ENCODE assay signal across 9 cellular contexts in the genomic region with DNA sequence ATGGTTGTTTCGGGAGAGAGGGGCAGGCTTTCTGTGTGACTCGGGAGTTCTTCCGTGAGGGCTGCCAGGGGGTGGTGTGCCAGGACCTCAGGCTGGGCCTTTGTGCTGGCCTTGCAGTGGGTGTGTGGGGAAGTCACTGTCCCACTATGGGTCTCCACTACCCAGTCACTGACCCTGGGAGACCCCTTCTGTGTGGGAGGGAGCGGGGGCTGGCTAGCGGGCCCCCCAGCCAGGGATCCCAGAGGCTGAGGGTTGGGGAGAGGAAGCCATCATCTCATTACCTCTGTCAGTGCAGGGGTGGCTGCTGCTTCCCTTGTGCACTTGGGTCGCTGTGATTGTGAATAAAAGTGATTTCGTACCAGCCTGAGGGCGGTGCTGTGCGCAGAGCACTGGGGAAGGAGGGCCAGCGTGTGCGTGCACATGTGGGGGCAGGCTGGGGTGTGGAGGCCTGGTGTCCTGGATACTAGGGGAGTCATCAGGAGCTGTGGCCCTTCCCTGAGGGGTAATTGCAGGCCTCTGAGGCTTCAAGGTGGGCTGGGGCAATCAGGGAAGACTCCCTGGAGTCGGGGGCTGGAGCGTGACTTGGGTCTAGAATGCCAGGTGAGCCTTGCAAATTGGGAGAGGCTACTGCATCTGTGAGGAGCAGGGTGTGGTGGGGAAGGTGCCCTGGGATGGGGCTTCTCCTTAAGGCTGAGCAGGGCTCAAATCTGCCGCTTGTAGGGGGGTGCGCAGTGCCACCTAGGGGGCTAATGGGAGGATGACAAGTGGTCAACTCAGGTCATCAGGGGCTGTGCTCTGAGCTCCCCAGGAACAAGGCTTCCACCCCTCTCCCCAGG.
A peak's percentile ranks its signal among the peaks of the same experiment; 100 is the strongest.
DNase-seq lines count a peak whose midpoint lies in the region; ATAC-seq and TF ChIP-seq lines count a peak whose summit lies in the region.
"Had no signal": no experiment of that assay in that cellular context is flagged by ENCODE, and none has a peak within 500 bp of the region (broad histone marks: within the 10 kb centered on the region; RNA-seq: fewer than 3 reads in every experiment).

No MANE protein-coding gene starts in this region.

- TF ChIP-seq CTCF in progenitor cell of endocrine pancreas (IDR thresholded peaks at IDR 0.05; ENCODE audit: unreplicated experiment): peak; percentile 76

- H3K4me3 Mint-ChIP-seq in CD4-positive, alpha-beta memory T cell: no peak overlapping the region
- H3K4me3 Mint-ChIP-seq in activated CD4-positive, alpha-beta memory T cell treated with anti-CD3 and anti-CD28 coated beads, Interleukin-2, amount 10 ng/mL, durations not matched to agents 7 days and 5 days: no peak overlapping the region
- H3K4me3 Mint-ChIP-seq in progenitor cell of endocrine pancreas (ENCODE audit: low read depth): no peak overlapping the region
- H3K4me3 Mint-ChIP-seq: immature natural killer cell had no signal

- no peaks in the 10 kb centered on the region for H3K27me3 ChIP-seq in CD4-positive, alpha-beta memory T cell (ENCODE audit: insufficient read depth, low read length)

- H3K36me3 Mint-ChIP-seq in CD4-positive, alpha-beta memory T cell: no peaks in the 10 kb centered on the region
- no peaks in the 10 kb centered on the region for H3K36me3 Mint-ChIP-seq in activated CD4-positive, alpha-beta memory T cell treated with anti-CD3 and anti-CD28 coated beads, Interleukin-2, amount 10 ng/mL, durations not matched to agents 7 days and 5 days (ENCODE audit: low read depth)
- peaks cover 8% of the 10 kb centered on the region for H3K36me3 Mint-ChIP-seq in progenitor cell of endocrine pancreas (ENCODE audit: insufficient read depth)
- H3K36me3 Mint-ChIP-seq: immature natural killer cell had no signal

- peak; percentile 72 for ATAC-seq in GM19452 (IDR thresholded peaks at IDR 0.05; ENCODE audit: unreplicated experiment)

- CTCF ChIA-PET in CD4-positive, alpha-beta memory T cell (lab: Charles Lee; ENCODE audit: partially characterized antibody): interaction anchor here (0.8 to 1.9 kb wide), 5 partner anchors 10 to 106 kb away, joined by 3 to 4 read pairs (median 3); no protein-coding TSS in a partner anchor
- CTCF ChIA-PET in activated CD4-positive, alpha-beta memory T cell treated with anti-CD3 and anti-CD28 coated beads, Interleukin-2, amount 10 ng/mL, durations not matched to agents 7 days and 5 days (lab: Charles Lee): interaction anchor here (0.6 to 1.5 kb wide), 8 partner anchors 9 to 173 kb away, joined by 3 to 10 read pairs (median 3); no protein-coding TSS in a partner anchor

- peaks cover 0 to 1% (median 0%) of the 10 kb centered on the region in 4 donors for H3K4me1 Mint-ChIP-seq in CD4-positive, alpha-beta memory T cell
- peaks cover 2% of the 10 kb centered on the region for H3K4me1 Mint-ChIP-seq in activated CD4-positive, alpha-beta memory T cell treated with anti-CD3 and anti-CD28 coated beads, Interleukin-2, amount 10 ng/mL, durations not matched to agents 7 days and 5 days
- peaks cover 5% of the 10 kb centered on the region for H3K4me1 Mint-ChIP-seq in progenitor cell of endocrine pancreas (ENCODE audit: low read depth)
- H3K4me1 Mint-ChIP-seq: immature natural killer cell had no signal

- no peak overlapping the region for H3K4me3 ChIP-seq in CD4-positive, alpha-beta memory T cell (ENCODE audit: low read length in 2 of 2)

- H3K27ac ChIP-seq in CD4-positive, alpha-beta memory T cell (ENCODE audit: low read depth, low read length): no peak overlapping the region

- intact Hi-C loops in CD4-positive, alpha-beta memory T cell (cut with micrococcal nuclease): loop anchor here (2.0 kb wide), 1 partner anchor 176 kb away; no protein-coding TSS in a partner anchor

- H3K9me3 Mint-ChIP-seq in CD4-positive, alpha-beta memory T cell: peaks cover 0 to 2% (median 0%) of the 10 kb centered on the region in 8 donors
- H3K9me3 Mint-ChIP-seq in activated CD4-positive, alpha-beta memory T cell treated with anti-CD3 and anti-CD28 coated beads, Interleukin-2, amount 10 ng/mL, durations not matched to agents 7 days and 5 days: no peaks in the 10 kb centered on the region
- peaks cover 2% of the 10 kb centered on the region for H3K9me3 Mint-ChIP-seq in progenitor cell of endocrine pancreas (ENCODE audit: low read depth)
- H3K9me3 Mint-ChIP-seq: immature natural killer cell had no signal

- peak overlapping the region in 2 of 7 donors; percentile 46 to 63 for H3K27ac Mint-ChIP-seq in CD4-positive, alpha-beta memory T cell
- H3K27ac Mint-ChIP-seq in activated CD4-positive, alpha-beta memory T cell treated with anti-CD3 and anti-CD28 coated beads, Interleukin-2, amount 10 ng/mL, durations not matched to agents 7 days and 5 days: no peak overlapping the region
- peak overlapping the region; percentile 59 for H3K27ac Mint-ChIP-seq in progenitor cell of endocrine pancreas
- H3K27ac Mint-ChIP-seq: immature natural killer cell had no signal

- no peaks in the 10 kb centered on the region for H3K27me3 Mint-ChIP-seq in CD4-positive, alpha-beta memory T cell
- H3K27me3 Mint-ChIP-seq in activated CD4-positive, alpha-beta memory T cell treated with anti-CD3 and anti-CD28 coated beads, Interleukin-2, amount 10 ng/mL, durations not matched to agents 7 days and 5 days: no peaks in the 10 kb centered on the region
- no peaks in the 10 kb centered on the region for H3K27me3 Mint-ChIP-seq in progenitor cell of endocrine pancreas

- peak in 3 of 5 donors; percentile 11 to 32 (median 19) for DNase-seq in CD4-positive, alpha-beta memory T cell
- DNase-seq in M059J (ENCODE audit: low read depth) (peak; percentile 43), fibroblast of gingiva (ENCODE audit: low read depth) (peak; percentile 21), progenitor cell of endocrine pancreas (ENCODE audit: low spot score, unreplicated experiment) (peak; percentile 38), occipital lobe (lab: John Stamatoyannopoulos, UW) (no peak), mucosa of gallbladder (ENCODE audit: low spot score) (no peak)
- DNase-seq in activated CD4-positive, alpha-beta memory T cell treated with anti-CD3 and anti-CD28 coated beads, Interleukin-2, amount 10 ng/mL, durations not matched to agents 7 days and 5 days: peak; percentile 54

- H3K9me3 ChIP-seq in CD4-positive, alpha-beta memory T cell (ENCODE audit: control insufficient read depth in 1 of 2, low read length in 2 of 2): no peaks in the 10 kb centered on the region

- H3K36me3 ChIP-seq in CD4-positive, alpha-beta memory T cell (ENCODE audit: insufficient read depth, low read length): no peaks in the 10 kb centered on the region

- H3K4me1 ChIP-seq in CD4-positive, alpha-beta memory T cell (ENCODE audit: insufficient read depth, low read length): no peaks in the 10 kb centered on the region

- POLR2A ChIA-PET in CD4-positive, alpha-beta memory T cell (lab: Charles Lee; ENCODE audit: partially characterized antibody): interaction anchor here (0.8 kb wide), 1 partner anchor 8 kb away, joined by 3 read pairs; no protein-coding TSS in a partner anchor
- POLR2A ChIA-PET in activated CD4-positive, alpha-beta memory T cell treated with anti-CD3 and anti-CD28 coated beads, Interleukin-2, amount 10 ng/mL, durations not matched to agents 7 days and 5 days (lab: Charles Lee): interaction anchor here (1.0 to 1.3 kb wide), 2 partner anchors 7 to 68 kb away, joined by 3 to 5 read pairs; no protein-coding TSS in a partner anchor

Comparison
In these comparisons a context has a peak if more than half of its experiments do, and no peak if none do; other contexts are left out.
1. DNase-seq: peak in CD4-positive, alpha-beta memory T cell (3 of 5), M059J (single experiment), activated CD4-positive, alpha-beta memory T cell treated with anti-CD3 and anti-CD28 coated beads, Interleukin-2, amount 10 ng/mL, durations not matched to agents 7 days and 5 days (single experiment), fibroblast of gingiva (single experiment) and progenitor cell of endocrine pancreas (single experiment); none in occipital lobe (single experiment) and mucosa of gallbladder (single experiment).